ENCODE assay signal across 9 cellular contexts in genomic region chr16:17273142-17273561, GRCh38.
A peak's percentile ranks its signal among the peaks of the same experiment; 100 is the strongest.
DNase-seq lines count a peak whose midpoint lies in the region; ATAC-seq, FAIRE-seq and TF ChIP-seq lines count a peak whose summit lies in the region.
"Had no signal": no experiment of that assay in that cellular context is flagged by ENCODE, and none has a peak within 500 bp of the region (broad histone marks: within the 10 kb centered on the region; RNA-seq: fewer than 3 reads in every experiment).

No MANE protein-coding gene starts in this region.

- SMC1A ChIA-PET in GM12878 (lab: Charles Lee; ENCODE audit: uncharacterized antibody, unreplicated experiment) = interaction anchor here (0.7 to 2.4 kb wide), 11 partner anchors 10 to 217 kb away, joined by 3 to 15 read pairs (median 4); no protein-coding TSS in a partner anchor

- TF ChIP-seq CTCF in GM12878 (IDR thresholded peaks at IDR 0.05 in 2 of 3, conservative IDR thresholded peaks at IDR 0.05 in 1 of 3; ENCODE audit: control insufficient read depth in 2 of 3, extremely low read depth in 1 of 3, insufficient read depth in 1 of 3, low read depth in 3 of 3, low read length in 3 of 3) = no peak
- no peak for TF ChIP-seq CTCF in psoas muscle (IDR thresholded peaks at IDR 0.05)

- H4K20me1 ChIP-seq in GM12878 (ENCODE audit: control insufficient read depth, insufficient read depth) = no peaks in the 10 kb centered on the region

- TF ChIP-seq RAD21 in GM12878 (IDR thresholded peaks at IDR 0.05; ENCODE audit: insufficient read depth, low read depth, low read length) = no peak

- BruUV-seq in GM12878 (replicated peaks; lab: Mats Ljungman, UMichigan) = no TSS peak

- no peaks in the 10 kb centered on the region for H3K79me2 ChIP-seq in GM12878 (ENCODE audit: control insufficient read depth, insufficient read depth, low read length)

- ATAC-seq in GM12878 = peak; percentile 87
- peak; percentile 79 for ATAC-seq in sciatic nerve
- no peak for ATAC-seq in psoas muscle

- H3K9ac ChIP-seq in GM12878 (ENCODE audit: control insufficient read depth, insufficient read depth, low read length) = no peak overlapping the region

- no peak for FAIRE-seq in GM12878 (lab: Jason Lieb, UNC)

- H3K4me3 ChIP-seq in GM12878 (no peak overlapping the region), psoas muscle (no peak overlapping the region), H7 (ENCODE audit: insufficient read depth, low read depth, low read length) (no peak overlapping the region)
- H3K4me3 ChIP-seq: heart right ventricle had no signal

- H3K27me3 ChIP-seq in GM12878 (replicated peaks in 1 of 2; ENCODE audit: control insufficient read depth in 2 of 2, insufficient read depth in 2 of 2, low read length in 1 of 2) (no peaks in the 10 kb centered on the region), psoas muscle (ENCODE audit: insufficient read depth in 3 of 3, low read length in 2 of 3) (no peaks in the 10 kb centered on the region), H7 (ENCODE audit: control insufficient read depth, insufficient read depth, low read length) (no peaks in the 10 kb centered on the region)
- H3K27me3 ChIP-seq: heart right ventricle had no signal

- TF ChIP-seq POLR2A in GM12878 (IDR thresholded peaks at IDR 0.05; ENCODE audit: low read depth, low read length) = no peak

- H3K4me2 ChIP-seq in GM12878 (ENCODE audit: control insufficient read depth, insufficient read depth) = no peak overlapping the region

- no peak overlapping the region for H2AFZ ChIP-seq in GM12878 (ENCODE audit: control insufficient read depth, low read depth, low read length)

- intact Hi-C loops in GM12878 (cut with micrococcal nuclease; ENCODE audit: unreplicated experiment) (no loop called here), sciatic nerve (cut with DNase I) (no loop called here), psoas muscle (cut with DNase I) (loop anchor here in 1 of 2 donors (5.0 kb wide), 1 partner anchor 46 kb away; no protein-coding TSS in a partner anchor)

- POLR2A ChIA-PET in GM12878 (lab: Charles Lee) = interaction anchor here (0.6 to 1.1 kb wide), 3 partner anchors 24 to 204 kb away, joined by 3 to 7 read pairs (median 3); no protein-coding TSS in a partner anchor

- H3K36me3 ChIP-seq in GM12878 (ENCODE audit: control insufficient read depth in 2 of 2, insufficient read depth in 2 of 2, low read length in 1 of 2) (no peaks in the 10 kb centered on the region), psoas muscle (ENCODE audit: insufficient read depth in 1 of 2, low read depth in 1 of 2) (no peaks in the 10 kb centered on the region), H7 (replicated peaks; ENCODE audit: control insufficient read depth, insufficient read depth, low read length) (no peaks in the 10 kb centered on the region)
- H3K36me3 ChIP-seq: heart right ventricle had no signal

- CTCF ChIA-PET in GM12878 (lab: Yijun Ruan, JAX) = interaction anchor here (1.0 to 1.2 kb wide), 4 partner anchors 17 to 195 kb away, joined by 3 to 6 read pairs (median 4); no protein-coding TSS in a partner anchor

- H3K4me1 ChIP-seq in GM12878 (ENCODE audit: control insufficient read depth, insufficient read depth, low read length) = peaks cover 20% of the 10 kb centered on the region
- H3K4me1 ChIP-seq in psoas muscle = peaks cover 20% of the 10 kb centered on the region

- peak; percentile 21 for DNase-seq in COLO829 (ENCODE audit: low spot score)
- peak; percentile 64 for DNase-seq in NOMO-1 treated with dmso at 0.1 percent for 144 hours (lab: John Stamatoyannopoulos, UW; ENCODE audit: unreplicated experiment)
- no peak for DNase-seq in GM12878 (ENCODE audit: low read depth, low spot score)
- no peak for DNase-seq in sciatic nerve (ENCODE audit: low spot score)
- DNase-seq in globus pallidus (ENCODE audit: low spot score) = no peak
- no peak for DNase-seq in psoas muscle
- DNase-seq in D341Med (ENCODE audit: low spot score) = no peak
- no peak for DNase-seq in H7
- DNase-seq: heart right ventricle had no signal

- peak in 1 of 2 experiments; percentile 61; a peak in 1 of 4 replicates for TF ChIP-seq EP300 in GM12878 (IDR thresholded peaks at IDR 0.05; ENCODE audit: borderline replicate concordance in 1 of 2, control insufficient read depth in 1 of 2, low read depth in 2 of 2, low read length in 2 of 2)

- H3K27ac ChIP-seq in GM12878 (ENCODE audit: control insufficient read depth, insufficient read depth) (no peak overlapping the region), psoas muscle (no peak overlapping the region)
- H3K27ac ChIP-seq: heart right ventricle had no signal

- RAD21 ChIA-PET in GM12878 (lab: Charles Lee; ENCODE audit: unreplicated experiment) = interaction anchor here (0.8 to 1.7 kb wide), 8 partner anchors 10 to 205 kb away, joined by 3 to 8 read pairs (median 4); no protein-coding TSS in a partner anchor

- in situ Hi-C loops in GM12878 (cut with MboI) = loop anchor here (5.0 kb wide), 1 partner anchor 49 kb away; no protein-coding TSS in a partner anchor

- no peaks in the 10 kb centered on the region for H3K9me3 ChIP-seq in GM12878 (replicated peaks; ENCODE audit: control insufficient read depth, insufficient read depth, low read length)
- H3K9me3 ChIP-seq in psoas muscle = no peaks in the 10 kb centered on the region
- H3K9me3 ChIP-seq: heart right ventricle had no signal

- WGBS in GM12878 (ENCODE audit: insufficient coverage, insufficient replicate concordance, low lambda C conversion rate, missing lambda C conversion rate) = 6% methylated on average over 4 of the region's 4 CpGs
- WGBS in psoas muscle, 3 donors = 77 to 82% (median 82%) methylated on average over 4 of the region's 4 CpGs

TF ChIP-seq in GM12878, 131 proteins besides CTCF, POLR2A, EP300 and RAD21 (continues in another document):
- TF ChIP-seq, protein P1, sequence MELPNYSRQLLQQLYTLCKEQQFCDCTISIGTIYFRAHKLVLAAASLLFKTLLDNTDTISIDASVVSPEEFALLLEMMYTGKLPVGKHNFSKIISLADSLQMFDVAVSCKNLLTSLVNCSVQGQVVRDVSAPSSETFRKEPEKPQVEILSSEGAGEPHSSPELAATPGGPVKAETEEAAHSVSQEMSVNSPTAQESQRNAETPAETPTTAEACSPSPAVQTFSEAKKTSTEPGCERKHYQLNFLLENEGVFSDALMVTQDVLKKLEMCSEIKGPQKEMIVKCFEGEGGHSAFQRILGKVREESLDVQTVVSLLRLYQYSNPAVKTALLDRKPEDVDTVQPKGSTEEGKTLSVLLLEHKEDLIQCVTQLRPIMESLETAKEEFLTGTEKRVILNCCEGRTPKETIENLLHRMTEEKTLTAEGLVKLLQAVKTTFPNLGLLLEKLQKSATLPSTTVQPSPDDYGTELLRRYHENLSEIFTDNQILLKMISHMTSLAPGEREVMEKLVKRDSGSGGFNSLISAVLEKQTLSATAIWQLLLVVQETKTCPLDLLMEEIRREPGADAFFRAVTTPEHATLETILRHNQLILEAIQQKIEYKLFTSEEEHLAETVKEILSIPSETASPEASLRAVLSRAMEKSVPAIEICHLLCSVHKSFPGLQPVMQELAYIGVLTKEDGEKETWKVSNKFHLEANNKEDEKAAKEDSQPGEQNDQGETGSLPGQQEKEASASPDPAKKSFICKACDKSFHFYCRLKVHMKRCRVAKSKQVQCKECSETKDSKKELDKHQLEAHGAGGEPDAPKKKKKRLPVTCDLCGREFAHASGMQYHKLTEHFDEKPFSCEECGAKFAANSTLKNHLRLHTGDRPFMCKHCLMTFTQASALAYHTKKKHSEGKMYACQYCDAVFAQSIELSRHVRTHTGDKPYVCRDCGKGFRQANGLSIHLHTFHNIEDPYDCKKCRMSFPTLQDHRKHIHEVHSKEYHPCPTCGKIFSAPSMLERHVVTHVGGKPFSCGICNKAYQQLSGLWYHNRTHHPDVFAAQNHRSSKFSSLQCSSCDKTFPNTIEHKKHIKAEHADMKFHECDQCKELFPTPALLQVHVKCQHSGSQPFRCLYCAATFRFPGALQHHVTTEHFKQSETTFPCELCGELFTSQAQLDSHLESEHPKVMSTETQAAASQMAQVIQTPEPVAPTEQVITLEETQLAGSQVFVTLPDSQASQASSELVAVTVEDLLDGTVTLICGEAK (IDR thresholded peaks at IDR 0.05; ENCODE audit: borderline replicate concordance) = no peak
- TF ChIP-seq GABPA (IDR thresholded peaks at IDR 0.05; ENCODE audit: low read depth) = no peak
- no peak for TF ChIP-seq GATAD2B (conservative IDR thresholded peaks at IDR 0.05; ENCODE audit: low read depth)
- TF ChIP-seq RB1 (IDR thresholded peaks at IDR 0.05; ENCODE audit: borderline replicate concordance) = no peak
- TF ChIP-seq, protein P2, sequence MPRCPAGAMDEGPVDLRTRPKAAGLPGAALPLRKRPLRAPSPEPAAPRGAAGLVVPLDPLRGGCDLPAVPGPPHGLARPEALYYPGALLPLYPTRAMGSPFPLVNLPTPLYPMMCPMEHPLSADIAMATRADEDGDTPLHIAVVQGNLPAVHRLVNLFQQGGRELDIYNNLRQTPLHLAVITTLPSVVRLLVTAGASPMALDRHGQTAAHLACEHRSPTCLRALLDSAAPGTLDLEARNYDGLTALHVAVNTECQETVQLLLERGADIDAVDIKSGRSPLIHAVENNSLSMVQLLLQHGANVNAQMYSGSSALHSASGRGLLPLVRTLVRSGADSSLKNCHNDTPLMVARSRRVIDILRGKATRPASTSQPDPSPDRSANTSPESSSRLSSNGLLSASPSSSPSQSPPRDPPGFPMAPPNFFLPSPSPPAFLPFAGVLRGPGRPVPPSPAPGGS (IDR thresholded peaks at IDR 0.05; ENCODE audit: borderline replicate concordance, insufficient read depth, low read depth, low read length, poor library complexity, severe bottlenecking) = no peak
- TF ChIP-seq SRF (IDR thresholded peaks at IDR 0.05; ENCODE audit: low read depth in 2 of 2, low read length in 2 of 2) = no peak
- TF ChIP-seq ESRRA (IDR thresholded peaks at IDR 0.05; ENCODE audit: low read length) = no peak
- TF ChIP-seq BRCA1 (IDR thresholded peaks at IDR 0.05; ENCODE audit: low read depth, low read length) = no peak
- no peak for TF ChIP-seq EGR1 (IDR thresholded peaks at IDR 0.05; ENCODE audit: borderline replicate concordance in 1 of 2, low read depth in 2 of 2, low read length in 2 of 2)
- no peak for TF ChIP-seq IRF3 (IDR thresholded peaks at IDR 0.05)
- TF ChIP-seq TCF12 (IDR thresholded peaks at IDR 0.05; ENCODE audit: low read depth, low read length) = no peak
- TF ChIP-seq ZNF217 (IDR thresholded peaks at IDR 0.05) = no peak
- 0 out of 2 replicates have a peak, but pooled peaks have one; percentile 24 for TF ChIP-seq TARDBP (IDR thresholded peaks at IDR 0.05; ENCODE audit: borderline replicate concordance)
- TF ChIP-seq CREB1 (IDR thresholded peaks at IDR 0.05; ENCODE audit: low read depth) = peak; percentile 71

Comparison
In these comparisons a context has a peak if more than half of its experiments do, and no peak if none do; other contexts are left out.
1. DNase-seq: peak in COLO829 (single experiment) and NOMO-1 treated with dmso at 0.1 percent for 144 hours (single experiment); none in GM12878 (single experiment), sciatic nerve (single experiment), globus pallidus (single experiment), psoas muscle (0 of 2), D341Med (single experiment) and H7 (single experiment).
2. ATAC-seq: peak in GM12878 (single experiment) and sciatic nerve (single experiment); none in psoas muscle (0 of 4).